Comparison of ENCODE assay signal across 22 cellular contexts in genomic region chr20:51463560-51463959, GRCh38.
DNase-seq lines count a peak whose midpoint lies in the region; ATAC-seq and TF ChIP-seq lines count a peak whose summit lies in the region.
"Had no signal": no experiment of that assay in that cellular context is flagged by ENCODE, and none has a peak within 500 bp of the region (broad histone marks: within the 10 kb centered on the region; RNA-seq: fewer than 3 reads in every experiment).

No MANE protein-coding gene starts in this region.

- ATAC-seq in RWPE2 (ENCODE audit: low read depth) (no peak), HG02852 (IDR thresholded peaks at IDR 0.05; ENCODE audit: unreplicated experiment) (no peak), GM23338 (no peak), mucosa of descending colon (no peak)
- ATAC-seq in stimulated activated effector memory CD8-positive, alpha-beta T cell treated with anti-CD3 and anti-CD28 coated beads, Interleukin-12 subunit alpha, Interleukin-12 subunit beta, amount 100 ng/mL, for 72 hours, result peak; percentile 80

- WGBS in endodermal cell (ENCODE audit: insufficient coverage in 1 of 2, insufficient read length in 1 of 2), 2 experiments, result 90 to 91% methylated on average over 4 to 8 of the region's 8 CpGs

- H3K36me3 Mint-ChIP-seq in activated CD4-positive, alpha-beta T cell treated with anti-CD3 and anti-CD28 coated beads, Interleukin-2, amount 10 ng/mL, durations not matched to agents 7 days and 5 days (ENCODE audit: low read depth), result peaks cover 78% of the 10 kb centered on the region
- H3K36me3 Mint-ChIP-seq in endodermal cell (ENCODE audit: low read depth) (no peaks in the 10 kb centered on the region), GM23338 (ENCODE audit: low read depth) (no peaks in the 10 kb centered on the region)
- peaks cover 99% of the 10 kb centered on the region for H3K36me3 Mint-ChIP-seq in stimulated activated effector memory CD8-positive, alpha-beta T cell treated with anti-CD3 and anti-CD28 coated beads, Interleukin-12 subunit alpha, Interleukin-12 subunit beta, amount 100 ng/mL, for 72 hours

- H3K27me3 Mint-ChIP-seq in activated CD4-positive, alpha-beta T cell treated with anti-CD3 and anti-CD28 coated beads, Interleukin-2, amount 10 ng/mL, durations not matched to agents 7 days and 5 days, result no peaks in the 10 kb centered on the region
- H3K27me3 Mint-ChIP-seq in endodermal cell (ENCODE audit: insufficient read depth), result no peaks in the 10 kb centered on the region
- peaks cover 14% of the 10 kb centered on the region for H3K27me3 Mint-ChIP-seq in GM23338 (ENCODE audit: insufficient read depth, low read depth, poor library complexity)
- H3K27me3 Mint-ChIP-seq: naive B cell had no signal

- no peaks in the 10 kb centered on the region for H3K9me3 Mint-ChIP-seq in activated CD4-positive, alpha-beta T cell treated with anti-CD3 and anti-CD28 coated beads, Interleukin-2, amount 10 ng/mL, durations not matched to agents 7 days and 5 days
- H3K9me3 Mint-ChIP-seq in endodermal cell (no peaks in the 10 kb centered on the region), GM23338 (no peaks in the 10 kb centered on the region)
- no peaks in the 10 kb centered on the region for H3K9me3 Mint-ChIP-seq in stimulated activated effector memory CD8-positive, alpha-beta T cell treated with anti-CD3 and anti-CD28 coated beads, Interleukin-12 subunit alpha, Interleukin-12 subunit beta, amount 100 ng/mL, for 72 hours

- no peaks in the 10 kb centered on the region for H3K9me2 ChIP-seq in GM23338 (ENCODE audit: insufficient read depth)

- intact Hi-C loops in mucosa of descending colon (cut with DNase I, micrococcal nuclease), result no loop called here

- H3K4me3 ChIP-seq in RWPE2 (ENCODE audit: severe bottlenecking) (no peak overlapping the region), endodermal cell (ENCODE audit: low read length) (no peak overlapping the region), GM23338 (no peak overlapping the region), mucosa of descending colon (no peak overlapping the region)
- H3K4me3 ChIP-seq: BLaER1, prostate gland, testis had no signal

- H3K9me3 ChIP-seq in RWPE2 (ENCODE audit: severe bottlenecking) (no peaks in the 10 kb centered on the region), endodermal cell (ENCODE audit: control insufficient read depth, low read length) (no peaks in the 10 kb centered on the region), mucosa of descending colon (no peaks in the 10 kb centered on the region)
- H3K9me3 ChIP-seq: BLaER1, prostate gland, testis had no signal

- peak overlapping the region; percentile 60 for H3K27ac Mint-ChIP-seq in activated CD4-positive, alpha-beta T cell treated with anti-CD3 and anti-CD28 coated beads, Interleukin-2, amount 10 ng/mL, durations not matched to agents 7 days and 5 days
- H3K27ac Mint-ChIP-seq in endodermal cell, result peak overlapping the region; percentile 19
- peak overlapping the region; percentile 71 for H3K27ac Mint-ChIP-seq in stimulated activated effector memory CD8-positive, alpha-beta T cell treated with anti-CD3 and anti-CD28 coated beads, Interleukin-12 subunit alpha, Interleukin-12 subunit beta, amount 100 ng/mL, for 72 hours
- H3K27ac Mint-ChIP-seq in GM23338, result no peak overlapping the region

- H3K4me1 ChIP-seq in RWPE2 (ENCODE audit: insufficient read depth, poor library complexity, severe bottlenecking), result no peaks in the 10 kb centered on the region
- H3K4me1 ChIP-seq in endodermal cell (ENCODE audit: control insufficient read depth, insufficient read depth, low read length), result peaks cover 12% of the 10 kb centered on the region
- no peaks in the 10 kb centered on the region for H3K4me1 ChIP-seq in GM23338 (ENCODE audit: insufficient read depth)
- peaks cover 3% of the 10 kb centered on the region for H3K4me1 ChIP-seq in mucosa of descending colon (ENCODE audit: low read depth)
- H3K4me1 ChIP-seq: prostate gland had no signal

- H3K36me3 ChIP-seq in RWPE2 (ENCODE audit: low read depth) (no peaks in the 10 kb centered on the region), endodermal cell (ENCODE audit: control insufficient read depth, insufficient read depth, low read length) (no peaks in the 10 kb centered on the region), GM23338 (ENCODE audit: insufficient read depth) (no peaks in the 10 kb centered on the region), mucosa of descending colon (ENCODE audit: low read depth) (no peaks in the 10 kb centered on the region)
- H3K36me3 ChIP-seq: prostate gland had no signal

- H3K79me2 ChIP-seq in GM23338 (replicated peaks; ENCODE audit: insufficient read depth), result no peaks in the 10 kb centered on the region

- H3K27me3 ChIP-seq in RWPE2 (ENCODE audit: insufficient read depth, poor library complexity, severe bottlenecking) (no peaks in the 10 kb centered on the region), endodermal cell (ENCODE audit: control insufficient read depth, insufficient read depth, low read length, poor library complexity, severe bottlenecking) (no peaks in the 10 kb centered on the region), GM23338 (ENCODE audit: insufficient read depth) (no peaks in the 10 kb centered on the region)
- H3K27me3 ChIP-seq: BLaER1, testis had no signal

- no peak overlapping the region for H3K4me2 ChIP-seq in GM23338
- H3K4me2 ChIP-seq: BLaER1 had no signal

- POLR2A ChIA-PET in activated CD4-positive, alpha-beta T cell treated with anti-CD3 and anti-CD28 coated beads, Interleukin-2, amount 10 ng/mL, durations not matched to agents 7 days and 5 days (lab: Charles Lee), result no interaction called here

- CTCF ChIA-PET in activated CD4-positive, alpha-beta T cell treated with anti-CD3 and anti-CD28 coated beads, Interleukin-2, amount 10 ng/mL, durations not matched to agents 7 days and 5 days (lab: Charles Lee), result interaction anchor here (1.2 kb wide), 1 partner anchor 49 kb away, joined by 3 read pairs; no protein-coding TSS in a partner anchor

- no peaks in the 10 kb centered on the region; the same call in 1 of the 2 replicates for H4K20me1 ChIP-seq in GM23338 (replicated peaks; ENCODE audit: insufficient read depth)
- H4K20me1 ChIP-seq: BLaER1 had no signal

- no peak overlapping the region for H3K4me3 Mint-ChIP-seq in activated CD4-positive, alpha-beta T cell treated with anti-CD3 and anti-CD28 coated beads, Interleukin-2, amount 10 ng/mL, durations not matched to agents 7 days and 5 days
- no peak overlapping the region for H3K4me3 Mint-ChIP-seq in endodermal cell
- no peak overlapping the region for H3K4me3 Mint-ChIP-seq in stimulated activated effector memory CD8-positive, alpha-beta T cell treated with anti-CD3 and anti-CD28 coated beads, Interleukin-12 subunit alpha, Interleukin-12 subunit beta, amount 100 ng/mL, for 72 hours
- H3K4me3 Mint-ChIP-seq in GM23338, result no peak overlapping the region
- H3K4me3 Mint-ChIP-seq: naive B cell had no signal

- DNase-seq in activated CD4-positive, alpha-beta T cell treated with anti-CD3 and anti-CD28 coated beads, Interleukin-2, amount 10 ng/mL, durations not matched to agents 7 days and 5 days, result no peak
- no peak for DNase-seq in activated CD4-positive, alpha-beta T cell treated with anti-CD3 and anti-CD28 coated beads for 1 hour
- DNase-seq in RWPE2 (ENCODE audit: low spot score), result peak; percentile 77
- DNase-seq in endodermal cell, result no peak
- DNase-seq in stimulated activated effector memory CD8-positive, alpha-beta T cell treated with anti-CD3 and anti-CD28 coated beads, Interleukin-12 subunit alpha, Interleukin-12 subunit beta, amount 100 ng/mL, for 72 hours (ENCODE audit: low spot score in 2 of 2), result no peak
- no peak for DNase-seq in GM23338 (ENCODE audit: low spot score)
- DNase-seq in mucosa of descending colon, result no peak
- DNase-seq: activated CD4-positive, CD25-positive, alpha-beta regulatory T cell treated with anti-CD3 and anti-CD28 coated beads, Interleukin-2, amount 50 U/mL, for 72 hours; amniotic stem cell; DMS 273 treated with DMSO at 0.1 percent for 48 hours; effector CD8-positive, alpha-beta T cell; GF-D8; naive B cell; NCI-H1105; NCI-H2107; NCI-H524 treated with DMSO at 0.1 percent for 48 hours; small intestine; stimulated activated CD8-positive, alpha-beta memory T cell treated with anti-CD3 and anti-CD28 coated beads, Interleukin-4, amount 100 ng/mL, for 48 hours had no signal

- H3K4me1 Mint-ChIP-seq in activated CD4-positive, alpha-beta T cell treated with anti-CD3 and anti-CD28 coated beads, Interleukin-2, amount 10 ng/mL, durations not matched to agents 7 days and 5 days, result peaks cover 24% of the 10 kb centered on the region
- H3K4me1 Mint-ChIP-seq in endodermal cell (peaks cover 20% of the 10 kb centered on the region), GM23338 (peaks cover 7% of the 10 kb centered on the region)
- H3K4me1 Mint-ChIP-seq in stimulated activated effector memory CD8-positive, alpha-beta T cell treated with anti-CD3 and anti-CD28 coated beads, Interleukin-12 subunit alpha, Interleukin-12 subunit beta, amount 100 ng/mL, for 72 hours, result peaks cover 33% of the 10 kb centered on the region

- H3K9ac ChIP-seq in endodermal cell (ENCODE audit: extremely low read depth, low read length, poor library complexity, severe bottlenecking), result no peak overlapping the region
- H3K9ac ChIP-seq: BLaER1 had no signal

- no peak overlapping the region for H3K27ac ChIP-seq in RWPE2 (ENCODE audit: poor library complexity, severe bottlenecking)
- no peak overlapping the region for H3K27ac ChIP-seq in endodermal cell (ENCODE audit: low read depth, low read length)
- H3K27ac ChIP-seq in GM23338 (ENCODE audit: low read depth), result no peak overlapping the region
- H3K27ac ChIP-seq: BLaER1, prostate gland, testis had no signal

- TF ChIP-seq CTCF in RWPE2 (IDR thresholded peaks at IDR 0.05; ENCODE audit: poor library complexity, severe bottlenecking) (no peak), endodermal cell (conservative IDR thresholded peaks at IDR 0.05) (no peak), GM23338 (conservative IDR thresholded peaks at IDR 0.05; ENCODE audit: low read depth in 2 of 2) (no peak), mucosa of descending colon (IDR thresholded peaks at IDR 0.05) (no peak)

- no peaks in the 10 kb centered on the region for H3F3A ChIP-seq in GM23338 (replicated peaks; ENCODE audit: low read depth)

- no peak overlapping the region for H2AFZ ChIP-seq in GM23338

TF ChIP-seq in GM23338, 12 proteins besides CTCF, POLR2A, EP300 and RAD21 (continues in another document):
- no peak for TF ChIP-seq NANOG (IDR thresholded peaks at IDR 0.05; ENCODE audit: borderline replicate concordance)
